ENCODE assay signal across 10 cellular contexts in genomic region chr1:193270996-193271395, GRCh38.
DNase-seq lines count a peak whose midpoint lies in the region; ATAC-seq and TF ChIP-seq lines count a peak whose summit lies in the region.
"Had no signal": no experiment of that assay in that cellular context is flagged by ENCODE, and none has a peak within 500 bp of the region (broad histone marks: within the 10 kb centered on the region; RNA-seq: fewer than 3 reads in every experiment).

No MANE protein-coding gene starts in this region.

- H3K27me3 ChIP-seq in gastrocnemius medialis = no peaks in the 10 kb centered on the region
- H3K27me3 ChIP-seq: right lobe of liver had no signal

- TF ChIP-seq CTCF in AG10803 (conservative IDR thresholded peaks at IDR 0.05; ENCODE audit: low read length) (no peak), astrocyte of the cerebellum (IDR thresholded peaks at IDR 0.05; ENCODE audit: low read depth, low read length, missing control alignments) (no peak), gastrocnemius medialis (IDR thresholded peaks at IDR 0.05 in 4 of 5, conservative IDR thresholded peaks at IDR 0.05 in 1 of 5) (no peak)

- no peaks in the 10 kb centered on the region for H3K9me3 ChIP-seq in gastrocnemius medialis
- H3K9me3 ChIP-seq: right lobe of liver had no signal

- H3K4me3 ChIP-seq in AG10803 (ENCODE audit: low read length) (no peak overlapping the region), astrocyte of the cerebellum (ENCODE audit: low read depth, low read length) (no peak overlapping the region), gastrocnemius medialis (no peak overlapping the region)
- H3K4me3 ChIP-seq: right lobe of liver had no signal

- H3K36me3 ChIP-seq in gastrocnemius medialis = no peaks in the 10 kb centered on the region
- H3K36me3 ChIP-seq: right lobe of liver had no signal

- DNase-seq in AG10803 (ENCODE audit: low read depth) = peak; percentile 90
- DNase-seq in astrocyte of the cerebellum (ENCODE audit: low read depth) = peak; percentile 88
- no peak for DNase-seq in NCI-H446 (lab: John Stamatoyannopoulos, UW)
- DNase-seq in NCI-H2081 (lab: John Stamatoyannopoulos, UW) = no peak
- DNase-seq in gastrocnemius medialis = no peak
- no peak for DNase-seq in ureter (ENCODE audit: low spot score)
- DNase-seq: ACHN, right lobe of liver had no signal

- in situ Hi-C loops in astrocyte of the cerebellum (cut with HindIII; ENCODE audit: low sequenced_read_pairs) = no loop called here
- in situ Hi-C loops in gastrocnemius medialis (cut with MboI; ENCODE audit: low sequenced_read_pairs in 4 of 4) = no loop called here

- H3K27ac ChIP-seq in gastrocnemius medialis = no peak overlapping the region
- H3K27ac ChIP-seq: right lobe of liver had no signal

- TF ChIP-seq POLR2A in gastrocnemius medialis (IDR thresholded peaks at IDR 0.05) = no peak

- intact Hi-C loops in gastrocnemius medialis (cut with DNase I; ENCODE audit: low total_unique reads) = no loop called here

- ATAC-seq in GM19463 (IDR thresholded peaks at IDR 0.05; ENCODE audit: unreplicated experiment) (peak; percentile 95), HG03045 (IDR thresholded peaks at IDR 0.05; ENCODE audit: unreplicated experiment) (peak; percentile 97), gastrocnemius medialis (no peak)
- ATAC-seq: right lobe of liver had no signal

- H3K4me1 ChIP-seq in gastrocnemius medialis = no peaks in the 10 kb centered on the region
- H3K4me1 ChIP-seq: right lobe of liver had no signal

Comparison
In these comparisons a context has a peak if more than half of its experiments do, and no peak if none do; other contexts are left out.
1. DNase-seq: peak in AG10803 (single experiment) and astrocyte of the cerebellum (single experiment); none in NCI-H446 (0 of 2), NCI-H2081 (0 of 2), gastrocnemius medialis (0 of 2) and ureter (single experiment).
2. ATAC-seq: peak in GM19463 (single experiment) and HG03045 (single experiment); none in gastrocnemius medialis (0 of 2).